16 cellular contexts compared by ENCODE assay signal in the genomic region with DNA sequence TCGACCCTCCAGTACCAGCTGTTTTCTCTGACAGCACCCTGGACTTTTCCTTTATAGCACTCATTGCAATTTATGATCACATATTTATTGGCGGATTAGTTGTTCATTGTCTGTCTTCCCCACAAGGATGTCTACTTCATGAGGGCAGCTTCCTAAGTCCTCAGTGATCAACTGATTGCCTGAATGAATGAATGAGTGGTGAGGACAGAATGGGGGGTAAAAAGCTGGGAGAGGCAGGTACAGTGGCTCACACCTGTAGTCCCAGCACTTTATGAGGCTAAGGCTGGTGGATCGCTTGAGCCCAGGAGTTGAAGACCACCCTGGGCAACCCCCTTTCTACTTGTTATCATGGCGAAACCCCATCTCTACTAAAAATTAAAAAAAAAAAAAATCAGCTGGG. TPM values are rescaled to one million over a fixed set of nuclear protein-coding genes. Genes with fewer than 3 reads are reported as not detected.
A peak's percentile ranks its signal among the peaks of the same experiment; 100 is the strongest.
DNase-seq lines count a peak whose midpoint lies in the region; ATAC-seq and TF ChIP-seq lines count a peak whose summit lies in the region.
"Had no signal": no experiment of that assay in that cellular context is flagged by ENCODE, and none has a peak within 500 bp of the region (broad histone marks: within the 10 kb centered on the region; RNA-seq: fewer than 3 reads in every experiment).

No MANE protein-coding gene starts in this region.

- H3K9ac ChIP-seq in BLaER1 = peak overlapping the region; percentile 55; the same call in 1 of the 2 replicates

- H3K27ac ChIP-seq in BLaER1 (peak overlapping the region; percentile 88), RWPE1 (peak overlapping the region; percentile 94; the same call in 1 of the 2 replicates)
- H3K27ac ChIP-seq: A549, SJSA1 had no signal

- H3K4me3 ChIP-seq in BLaER1 = no peak overlapping the region
- H3K4me3 ChIP-seq: A549, SJSA1 had no signal

- no peaks in the 10 kb centered on the region; the same call in 1 of the 2 replicates for H3K36me3 ChIP-seq in BLaER1
- H3K36me3 ChIP-seq: SJSA1 had no signal

- no peaks in the 10 kb centered on the region for H3K27me3 ChIP-seq in BLaER1
- H3K27me3 ChIP-seq: SJSA1 had no signal

- POLR2A ChIA-PET in RWPE1 (lab: Yijun Ruan, JAX; ENCODE audit: low non-redundant PET) = interaction anchor here (0.7 kb wide), 1 partner anchor 403 kb away, joined by 7 read pairs; no protein-coding TSS in a partner anchor

- H3K4me3 Mint-ChIP-seq in effector memory CD8-positive, alpha-beta T cell = peak overlapping the region; percentile 56 to 64
- no peak overlapping the region for H3K4me3 Mint-ChIP-seq in stimulated activated effector memory CD8-positive, alpha-beta T cell treated with anti-CD3 and anti-CD28 coated beads, Interleukin-12 subunit alpha, Interleukin-12 subunit beta, amount 100 ng/mL, for 72 hours
- no peak overlapping the region for H3K4me3 Mint-ChIP-seq in glutamatergic neuron (ENCODE audit: unreplicated experiment)

- no peak for DNase-seq in RWPE1 (ENCODE audit: low spot score)
- no peak for DNase-seq in effector memory CD8-positive, alpha-beta T cell
- DNase-seq in stimulated activated effector memory CD8-positive, alpha-beta T cell treated with anti-CD3 and anti-CD28 coated beads, Interleukin-12 subunit alpha, Interleukin-12 subunit beta, amount 100 ng/mL, for 72 hours (ENCODE audit: low spot score in 2 of 2) = no peak
- DNase-seq in glutamatergic neuron = no peak
- DNase-seq: C1 segment of cervical spinal cord, NCI-H1105, NCI-H2081 treated with DMSO at 0.1 percent for 48 hours had no signal

- no peaks in the 10 kb centered on the region for H3K36me3 Mint-ChIP-seq in effector memory CD8-positive, alpha-beta T cell (ENCODE audit: insufficient read depth)
- no peaks in the 10 kb centered on the region for H3K36me3 Mint-ChIP-seq in stimulated activated effector memory CD8-positive, alpha-beta T cell treated with anti-CD3 and anti-CD28 coated beads, Interleukin-12 subunit alpha, Interleukin-12 subunit beta, amount 100 ng/mL, for 72 hours
- no peaks in the 10 kb centered on the region for H3K36me3 Mint-ChIP-seq in glutamatergic neuron (ENCODE audit: unreplicated experiment)

- no peak for TF ChIP-seq CTCF in RWPE1 (conservative IDR thresholded peaks at IDR 0.05; ENCODE audit: low read depth)
- no peak for TF ChIP-seq CTCF in glutamatergic neuron (IDR thresholded peaks at IDR 0.05; ENCODE audit: partially characterized antibody, unreplicated experiment)

- H3K4me1 Mint-ChIP-seq in effector memory CD8-positive, alpha-beta T cell (ENCODE audit: low read depth in 2 of 2) = peaks cover 51 to 66% of the 10 kb centered on the region in 2 donors
- H3K4me1 Mint-ChIP-seq in stimulated activated effector memory CD8-positive, alpha-beta T cell treated with anti-CD3 and anti-CD28 coated beads, Interleukin-12 subunit alpha, Interleukin-12 subunit beta, amount 100 ng/mL, for 72 hours = peaks cover 65% of the 10 kb centered on the region
- peaks cover 16% of the 10 kb centered on the region for H3K4me1 Mint-ChIP-seq in glutamatergic neuron (ENCODE audit: low read depth, unreplicated experiment)

- H3K4me2 ChIP-seq in BLaER1 = peak overlapping the region; percentile 97
- H3K4me2 ChIP-seq: A549 had no signal

- peaks cover 80% of the 10 kb centered on the region for H3K4me1 ChIP-seq in BLaER1

- no peaks in the 10 kb centered on the region for H4K20me1 ChIP-seq in BLaER1

- no peaks in the 10 kb centered on the region for H3K27me3 Mint-ChIP-seq in effector memory CD8-positive, alpha-beta T cell
- peaks cover 4% of the 10 kb centered on the region for H3K27me3 Mint-ChIP-seq in glutamatergic neuron (ENCODE audit: unreplicated experiment)

- no peaks in the 10 kb centered on the region for H3K9me3 Mint-ChIP-seq in effector memory CD8-positive, alpha-beta T cell
- no peaks in the 10 kb centered on the region for H3K9me3 Mint-ChIP-seq in stimulated activated effector memory CD8-positive, alpha-beta T cell treated with anti-CD3 and anti-CD28 coated beads, Interleukin-12 subunit alpha, Interleukin-12 subunit beta, amount 100 ng/mL, for 72 hours
- H3K9me3 Mint-ChIP-seq in glutamatergic neuron (ENCODE audit: unreplicated experiment) = peaks cover 3% of the 10 kb centered on the region

- CTCF ChIA-PET in RWPE1 (lab: Yijun Ruan, JAX) = no interaction called here

- no peak for ATAC-seq in effector memory CD8-positive, alpha-beta T cell (replicated peaks)
- no peak for ATAC-seq in stimulated activated effector memory CD8-positive, alpha-beta T cell treated with anti-CD3 and anti-CD28 coated beads, Interleukin-12 subunit alpha, Interleukin-12 subunit beta, amount 100 ng/mL, for 72 hours
- ATAC-seq in GM21447 (IDR thresholded peaks at IDR 0.05; ENCODE audit: unreplicated experiment) (no peak), GM18520 (IDR thresholded peaks at IDR 0.05; ENCODE audit: unreplicated experiment) (no peak)
- ATAC-seq: A549, Panc1 had no signal

- H3K27ac Mint-ChIP-seq in effector memory CD8-positive, alpha-beta T cell = peak overlapping the region; percentile 97
- peak overlapping the region; percentile 92 for H3K27ac Mint-ChIP-seq in stimulated activated effector memory CD8-positive, alpha-beta T cell treated with anti-CD3 and anti-CD28 coated beads, Interleukin-12 subunit alpha, Interleukin-12 subunit beta, amount 100 ng/mL, for 72 hours
- H3K27ac Mint-ChIP-seq in glutamatergic neuron (ENCODE audit: unreplicated experiment) = no peak overlapping the region

- no peaks in the 10 kb centered on the region for H3K9me3 ChIP-seq in BLaER1
- H3K9me3 ChIP-seq: A549, SJSA1 had no signal

RNA-seq across cellular contexts. Expression of a gene that starts 11.1 kb away (rescaled TPM):
- not detected for total RNA-seq in glutamatergic neuron (ENCODE audit: unreplicated experiment)
- total RNA-seq: G401, LHCN-M2, NCI-H460, SJSA1 had no signal

RNA-seq across cellular contexts. Expression of a gene that starts 42.0 kb away (rescaled TPM):
- 68.3 TPM for total RNA-seq in glutamatergic neuron (ENCODE audit: unreplicated experiment)

RNA-seq across cellular contexts. Expression of a gene that starts 42.1 kb away (rescaled TPM):
- 0.64 TPM for total RNA-seq in glutamatergic neuron (ENCODE audit: unreplicated experiment)
- total RNA-seq: G401, SJSA1 had no signal

Comparison
In these comparisons a context has a peak if more than half of its experiments do, and no peak if none do; other contexts are left out.
1. H3K4me3 Mint-ChIP-seq: peak in effector memory CD8-positive, alpha-beta T cell (2 of 2); none in stimulated activated effector memory CD8-positive, alpha-beta T cell treated with anti-CD3 and anti-CD28 coated beads, Interleukin-12 subunit alpha, Interleukin-12 subunit beta, amount 100 ng/mL, for 72 hours (single experiment) and glutamatergic neuron (single experiment).